Comparison of ENCODE assay signal across 19 cellular contexts in genomic region chr1:2268285-2269056, GRCh38. TPM values are rescaled to one million over a fixed set of nuclear protein-coding genes. Genes with fewer than 3 reads are reported as not detected.
DNase-seq lines count a peak whose midpoint lies in the region; ATAC-seq, FAIRE-seq and TF ChIP-seq lines count a peak whose summit lies in the region.
"Had no signal": no experiment of that assay in that cellular context is flagged by ENCODE, and none has a peak within 500 bp of the region (broad histone marks: within the 10 kb centered on the region; RNA-seq: fewer than 3 reads in every experiment).

No MANE protein-coding gene starts in this region.

- dilution Hi-C loops in endothelial cell of umbilical vein (cut with MboI; ENCODE audit: extremely low pct_ligation_motif_present, low sequenced_read_pairs) = no loop called here

- H3K4me3 ChIP-seq in NT2/D1 (ENCODE audit: insufficient read length, low read depth) (no peak overlapping the region), endothelial cell of umbilical vein (replicated peaks in 1 of 3; ENCODE audit: insufficient read depth in 1 of 3, low read depth in 1 of 3, low read length in 3 of 3) (no peak overlapping the region)
- H3K4me3 ChIP-seq: colonic mucosa, suprapubic skin had no signal

- H3K79me2 ChIP-seq in endothelial cell of umbilical vein (ENCODE audit: control insufficient read depth, insufficient read depth, low read length) = peaks cover 98% of the 10 kb centered on the region

- no peaks in the 10 kb centered on the region for H4K20me1 ChIP-seq in endothelial cell of umbilical vein (replicated peaks; ENCODE audit: control insufficient read depth, extremely low read depth, insufficient read depth, low read length)

- H3K9me3 ChIP-seq in NT2/D1 (ENCODE audit: insufficient read depth, low read length) (no peaks in the 10 kb centered on the region), endothelial cell of umbilical vein (replicated peaks; ENCODE audit: control insufficient read depth, insufficient read depth, low read length) (no peaks in the 10 kb centered on the region)
- H3K9me3 ChIP-seq: colonic mucosa, suprapubic skin had no signal

- H3K4me1 Mint-ChIP-seq in T-helper 2 cell treated with Interferon-gamma antibody and Interleukin-4, amounts not matched to agents 5 μg/mL and 100 μg/mL, for 36 hours (ENCODE audit: low read depth) = peaks cover 13% of the 10 kb centered on the region
- H3K4me1 Mint-ChIP-seq in neural crest cell = peaks cover 54% of the 10 kb centered on the region

- peak overlapping the region; percentile 21 for H3K9ac ChIP-seq in NT2/D1 (ENCODE audit: insufficient read length, low read depth)
- H3K9ac ChIP-seq in endothelial cell of umbilical vein (replicated peaks; ENCODE audit: extremely low read depth, insufficient read depth, low read length) = no peak overlapping the region

- no peaks in the 10 kb centered on the region for H3K9me3 Mint-ChIP-seq in T-helper 2 cell treated with Interferon-gamma antibody and Interleukin-4, amounts not matched to agents 5 μg/mL and 100 μg/mL, for 36 hours
- H3K9me3 Mint-ChIP-seq in neural crest cell = no peaks in the 10 kb centered on the region
- H3K9me3 Mint-ChIP-seq: IgD-negative memory B cell had no signal

- intact Hi-C loops in endothelial cell of umbilical vein (cut with micrococcal nuclease) = no loop called here

- no peak for TF ChIP-seq POLR2A in endothelial cell of umbilical vein (IDR thresholded peaks at IDR 0.05; ENCODE audit: low read depth, low read length)

- peaks cover 4% of the 10 kb centered on the region for H3K36me3 ChIP-seq in NT2/D1 (ENCODE audit: insufficient read depth, insufficient read length, low read length)
- H3K36me3 ChIP-seq in endothelial cell of umbilical vein (ENCODE audit: control insufficient read depth in 2 of 2, extremely low read depth in 1 of 2, insufficient read depth in 2 of 2, low read length in 2 of 2) = peaks cover 0 to 1% of the 10 kb centered on the region in 2 experiments
- H3K36me3 ChIP-seq: colonic mucosa, suprapubic skin had no signal

- CTCF ChIA-PET in endothelial cell of umbilical vein (lab: Charles Lee) = no interaction called here

- no peak overlapping the region for H3K4me2 ChIP-seq in endothelial cell of umbilical vein (ENCODE audit: insufficient read depth, low read length)

- H2AFZ ChIP-seq in endothelial cell of umbilical vein (ENCODE audit: low read depth, low read length) = no peak overlapping the region

- H3K4me1 ChIP-seq in NT2/D1 (ENCODE audit: insufficient read depth, insufficient read length) = peaks cover 33% of the 10 kb centered on the region
- no peaks in the 10 kb centered on the region for H3K4me1 ChIP-seq in endothelial cell of umbilical vein (ENCODE audit: control insufficient read depth, extremely low read depth, insufficient read depth, low read length)
- no peaks in the 10 kb centered on the region for H3K4me1 ChIP-seq in foreskin keratinocyte

- H3K36me3 Mint-ChIP-seq in T-helper 2 cell treated with Interferon-gamma antibody and Interleukin-4, amounts not matched to agents 5 μg/mL and 100 μg/mL, for 36 hours (ENCODE audit: low read depth) = peaks cover 12% of the 10 kb centered on the region
- no peaks in the 10 kb centered on the region for H3K36me3 Mint-ChIP-seq in neural crest cell (ENCODE audit: low read depth)

- no peak overlapping the region for H3K4me3 Mint-ChIP-seq in T-helper 2 cell treated with Interferon-gamma antibody and Interleukin-4, amounts not matched to agents 5 μg/mL and 100 μg/mL, for 36 hours
- no peak overlapping the region for H3K4me3 Mint-ChIP-seq in neural crest cell
- H3K4me3 Mint-ChIP-seq: activated CD8-positive, alpha-beta memory T cell treated with anti-CD3 and anti-CD28 coated beads, Interleukin-2, amount 10 ng/mL, durations not matched to agents 7 days and 5 days; B cell; IgD-negative memory B cell had no signal

- FAIRE-seq in endothelial cell of umbilical vein (lab: Jason Lieb, UNC) = peak; percentile 37

- no TSS peak for BruUV-seq in endothelial cell of umbilical vein (replicated peaks; lab: Mats Ljungman, UMichigan)

- no peak for DNase-seq in T-helper 2 cell treated with Interferon-gamma antibody and Interleukin-4, amounts not matched to agents 5 μg/mL and 100 μg/mL, for 36 hours (ENCODE audit: low spot score)
- DNase-seq in T-helper 2 cell (no peak), NT2/D1 (ENCODE audit: low read depth, low spot score) (no peak), endothelial cell of umbilical vein (ENCODE audit: low read depth, low spot score) (no peak), neural crest cell (ENCODE audit: low read depth, low spot score) (no peak), MV-4-11 (lab: John Stamatoyannopoulos, UW) (no peak), NCI-H2081 treated with DMSO at 0.1 percent for 48 hours (lab: John Stamatoyannopoulos, UW) (no peak), foreskin keratinocyte (no peak)
- DNase-seq: activated CD8-positive, alpha-beta memory T cell treated with anti-CD3 and anti-CD28 coated beads, Interleukin-2, amount 10 ng/mL, durations not matched to agents 7 days and 5 days; activated naive CD4-positive, alpha-beta T cell; colonic mucosa; erythroblast; H7; NCI-H2029; stimulated activated CD4-positive, alpha-beta T cell treated with anti-CD3 and anti-CD28 coated beads, Interleukin-4, amount 100 ng/mL, for 1 hour had no signal

- ATAC-seq in foreskin keratinocyte = no peak
- ATAC-seq: activated CD8-positive, alpha-beta memory T cell treated with anti-CD3 and anti-CD28 coated beads, Interleukin-2, amount 10 ng/mL, durations not matched to agents 7 days and 5 days had no signal

- TF ChIP-seq CTCF in endothelial cell of umbilical vein (IDR thresholded peaks at IDR 0.05; ENCODE audit: extremely low read depth in 1 of 2, insufficient read depth in 1 of 2, low read depth in 1 of 2, low read length in 2 of 2) (no peak), neural crest cell (conservative IDR thresholded peaks at IDR 0.05) (no peak), foreskin keratinocyte (conservative IDR thresholded peaks at IDR 0.05) (no peak)

- H3K27ac ChIP-seq in endothelial cell of umbilical vein (ENCODE audit: insufficient read depth, low read depth, low read length) (no peak overlapping the region), foreskin keratinocyte (no peak overlapping the region)
- H3K27ac ChIP-seq: 22Rv1, colonic mucosa, suprapubic skin had no signal

- H3K27ac Mint-ChIP-seq in T-helper 2 cell treated with Interferon-gamma antibody and Interleukin-4, amounts not matched to agents 5 μg/mL and 100 μg/mL, for 36 hours = peak overlapping the region; percentile 63
- peak overlapping the region; percentile 78 for H3K27ac Mint-ChIP-seq in neural crest cell (ENCODE audit: unreplicated experiment)
- H3K27ac Mint-ChIP-seq: activated CD8-positive, alpha-beta memory T cell treated with anti-CD3 and anti-CD28 coated beads, Interleukin-2, amount 10 ng/mL, durations not matched to agents 7 days and 5 days had no signal

- H3K27me3 Mint-ChIP-seq in T-helper 2 cell treated with Interferon-gamma antibody and Interleukin-4, amounts not matched to agents 5 μg/mL and 100 μg/mL, for 36 hours (ENCODE audit: low read depth) = no peaks in the 10 kb centered on the region
- no peaks in the 10 kb centered on the region for H3K27me3 Mint-ChIP-seq in neural crest cell (ENCODE audit: low read depth)
- H3K27me3 Mint-ChIP-seq: activated CD8-positive, alpha-beta memory T cell treated with anti-CD3 and anti-CD28 coated beads, Interleukin-2, amount 10 ng/mL, durations not matched to agents 7 days and 5 days; B cell; IgD-negative memory B cell had no signal

- H3K27me3 ChIP-seq in NT2/D1 (ENCODE audit: insufficient read depth, insufficient read length) (no peaks in the 10 kb centered on the region), endothelial cell of umbilical vein (ENCODE audit: control insufficient read depth in 2 of 2, insufficient read depth in 2 of 2, low read length in 2 of 2) (no peaks in the 10 kb centered on the region), foreskin keratinocyte (no peaks in the 10 kb centered on the region)
- H3K27me3 ChIP-seq: colonic mucosa, suprapubic skin had no signal

- H3K9me1 ChIP-seq in endothelial cell of umbilical vein (replicated peaks; ENCODE audit: control insufficient read depth, extremely low read depth, insufficient read depth, low read length) = no peaks in the 10 kb centered on the region

- POLR2A ChIA-PET in endothelial cell of umbilical vein (lab: Charles Lee) = no interaction called here

TF ChIP-seq in endothelial cell of umbilical vein, 7 proteins besides CTCF, POLR2A, EP300 and RAD21:
- TF ChIP-seq POLR2AphosphoS5 (IDR thresholded peaks at IDR 0.05; ENCODE audit: insufficient read depth, low read depth, low read length) (no peak), EZH2 (IDR thresholded peaks at IDR 0.05; ENCODE audit: borderline replicate concordance, low read depth, low read length, severe bottlenecking) (no peak), MYC (IDR thresholded peaks at IDR 0.05; ENCODE audit: low read depth, low read length) (no peak), MAX (IDR thresholded peaks at IDR 0.05; ENCODE audit: insufficient read depth, insufficient read length) (no peak), JUN (IDR thresholded peaks at IDR 0.05; ENCODE audit: borderline replicate concordance, insufficient read depth, insufficient read length, low read depth) (no peak), GATA2 (IDR thresholded peaks at IDR 0.05; ENCODE audit: insufficient read depth, insufficient read length, low read depth, low read length) (no peak), FOS (IDR thresholded peaks at IDR 0.05; ENCODE audit: borderline replicate concordance, insufficient read depth, low read length) (no peak)
TF ChIP-seq in endothelial cell of umbilical vein: peak in this region for 0.

RNA-seq across cellular contexts. Expression of gene SKI, which starts 40.4 kb away (rescaled TPM):
- 76.0 and 80.3 TPM in 2 replicates for total RNA-seq in endothelial cell of umbilical vein
- 9.0 and 11.6 TPM in 2 replicates for polyA plus RNA-seq in endothelial cell of umbilical vein
- 12.3 and 15.5 TPM in 2 replicates for polyA plus RNA-seq in endothelial cell of umbilical vein (2011; cell fraction: cytosol; rRNA removed)
- 23.5 and 24.9 TPM in 2 replicates for polyA plus RNA-seq in endothelial cell of umbilical vein (2011; cell fraction: nucleus; rRNA removed)
- 20.3 and 24.2 TPM in 2 replicates for polyA plus RNA-seq in endothelial cell of umbilical vein (2012)
- 10.8 and 14.2 TPM in 2 replicates for polyA minus RNA-seq in endothelial cell of umbilical vein
- 20.5 TPM for polyA minus RNA-seq in endothelial cell of umbilical vein (2011; cell fraction: cytosol; rRNA and poly(A)+ RNA removed)
- 15.3 and 23.3 TPM in 2 replicates for polyA minus RNA-seq in endothelial cell of umbilical vein (2011; cell fraction: nucleus; rRNA and poly(A)+ RNA removed)
- 58.9 and 62.0 TPM in 2 replicates for total RNA-seq in neural crest cell
- total RNA-seq in foreskin keratinocyte = 23.8 and 24.6 TPM in 2 replicates
- polyA plus RNA-seq in foreskin keratinocyte = 9.3 and 10.7 TPM in 2 replicates
